Comparison of ENCODE assay signal across 8 cellular contexts in the genomic region with DNA sequence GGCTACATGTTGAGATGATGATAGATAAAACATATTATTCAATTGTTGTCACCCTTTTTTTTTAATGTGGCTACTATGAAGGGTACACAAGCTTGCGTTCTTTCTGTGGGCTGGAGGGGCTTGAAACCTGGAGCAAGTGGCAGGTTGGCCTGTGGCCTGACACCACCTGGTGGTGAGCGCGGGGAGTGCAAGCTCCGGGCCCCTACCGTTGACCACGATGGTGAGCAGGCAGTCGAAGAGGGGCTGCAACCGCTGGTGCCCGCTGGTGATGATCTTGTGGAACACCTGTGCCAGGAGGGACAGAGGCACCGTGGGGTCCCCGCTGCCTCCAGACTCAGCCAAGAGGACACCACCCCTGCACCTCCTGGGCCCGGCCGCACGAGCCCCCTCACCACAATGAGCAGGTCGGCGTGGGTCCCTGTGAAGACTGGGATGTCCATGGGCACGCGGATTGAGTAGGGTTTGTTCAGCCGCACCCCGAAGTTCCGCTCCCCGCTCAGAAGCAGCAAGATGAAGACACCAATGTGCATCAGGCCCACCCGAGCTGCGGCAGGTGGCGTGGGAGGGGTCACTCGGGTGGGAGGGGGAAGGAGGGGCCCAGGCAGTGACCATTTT. TPM values are rescaled to one million over a fixed set of nuclear protein-coding genes. Genes with fewer than 3 reads are reported as not detected.
DNase-seq lines count a peak whose midpoint lies in the region.

No MANE protein-coding gene starts in this region.

- DNase-seq in AG08395 (ENCODE audit: low spot score) (peak; percentile 80), GM19240 (ENCODE audit: insufficient read length, low spot score) (peak; percentile 82), NCI-H82 (lab: John Stamatoyannopoulos, UW) (peak; percentile 85), dermis blood vessel endothelial cell (peak; percentile 80), mesenchymal stem cell (peak; percentile 56), cortex of kidney (lab: John Stamatoyannopoulos, UW) (no peak)
- DNase-seq in activated CD4-positive, alpha-beta T cell treated with anti-CD3 and anti-CD28 coated beads, Interleukin-2, amount 50 U/mL, for 4 hours: peak; percentile 71 to 75
- DNase-seq in stimulated activated CD8-positive, alpha-beta memory T cell treated with anti-CD3 and anti-CD28 coated beads, Interleukin-4, amount 100 ng/mL, for 1 hour (ENCODE audit: low read depth in 2 of 2, low spot score in 1 of 2): peak; percentile 60 to 64

- H3K9me3 ChIP-seq in mesenchymal stem cell (ENCODE audit: control insufficient read depth, low read length): no peaks in the 10 kb centered on the region

- no peaks in the 10 kb centered on the region for H3K36me3 ChIP-seq in mesenchymal stem cell (ENCODE audit: control insufficient read depth in 1 of 2, insufficient read depth in 2 of 2, low read depth in 1 of 2, low read length in 2 of 2)

- no peak overlapping the region for H2BK15ac ChIP-seq in mesenchymal stem cell (ENCODE audit: low read depth, poor library complexity, severe bottlenecking)

- H2BK5ac ChIP-seq in mesenchymal stem cell (ENCODE audit: low read depth, low read length, poor library complexity, severe bottlenecking): no peak overlapping the region

- peaks cover 11% of the 10 kb centered on the region for H3K4me1 ChIP-seq in mesenchymal stem cell (ENCODE audit: control insufficient read depth, insufficient read depth, low read depth, low read length)

- H3K27me3 ChIP-seq in mesenchymal stem cell (ENCODE audit: control insufficient read depth in 1 of 2, insufficient read depth in 1 of 2, low read length in 2 of 2): peaks cover 12 to 62% of the 10 kb centered on the region in 2 experiments

- H3K18ac ChIP-seq in mesenchymal stem cell (ENCODE audit: low read depth in 1 of 2, low read length in 2 of 2): no peak overlapping the region

- no peak overlapping the region for H4K91ac ChIP-seq in mesenchymal stem cell (ENCODE audit: low read length)

- no peak overlapping the region for H2AFZ ChIP-seq in mesenchymal stem cell (ENCODE audit: low read depth, low read length)

- H3K79me1 ChIP-seq in mesenchymal stem cell (replicated peaks; ENCODE audit: low read length, poor library complexity, severe bottlenecking): no peaks in the 10 kb centered on the region

- no peak overlapping the region for H3K4me3 ChIP-seq in mesenchymal stem cell (ENCODE audit: insufficient read depth in 1 of 2, low read depth in 1 of 2, low read length in 2 of 2)

- no peak overlapping the region for H2BK120ac ChIP-seq in mesenchymal stem cell (ENCODE audit: low read depth, low read length)

- H3K4ac ChIP-seq in mesenchymal stem cell (ENCODE audit: low read depth in 1 of 2, low read length in 2 of 2): no peak overlapping the region

- H3K4me2 ChIP-seq in mesenchymal stem cell (ENCODE audit: low read length, poor library complexity, severe bottlenecking): no peak overlapping the region

- no peak overlapping the region for H3K23ac ChIP-seq in mesenchymal stem cell (ENCODE audit: low read length in 2 of 2)

- 45% methylated on average over 26 of the region's 26 CpGs for WGBS in mesenchymal stem cell

- H3K14ac ChIP-seq in mesenchymal stem cell (ENCODE audit: low read length in 2 of 2): no peak overlapping the region

- H3K27ac ChIP-seq in mesenchymal stem cell (ENCODE audit: low read length, poor library complexity, severe bottlenecking): no peak overlapping the region

- no peak overlapping the region for H4K8ac ChIP-seq in mesenchymal stem cell (ENCODE audit: low read length)

- no peak overlapping the region for H2BK12ac ChIP-seq in mesenchymal stem cell (ENCODE audit: low read length in 2 of 2)

- no peak overlapping the region for H2AK5ac ChIP-seq in mesenchymal stem cell (ENCODE audit: low read length, severe bottlenecking)

- H3K9ac ChIP-seq in mesenchymal stem cell (ENCODE audit: low read length): no peak overlapping the region

RNA-seq across cellular contexts. Expression of gene HID1, which starts 14.5 kb away (rescaled TPM):
- 53.8 and 65.1 TPM in 2 replicates for total RNA-seq in dermis blood vessel endothelial cell
- 1.4 TPM for polyA plus RNA-seq in mesenchymal stem cell (2013, experiment 1 of 2)
- polyA plus RNA-seq in mesenchymal stem cell (2013, experiment 2 of 2): 1.5 TPM

RNA-seq across cellular contexts. Expression of gene OTOP3, which starts 22.3 kb away (rescaled TPM):
- not detected in 2 replicates for total RNA-seq in dermis blood vessel endothelial cell
- not detected for polyA plus RNA-seq in mesenchymal stem cell (2013, experiment 1 of 2)
- not detected for polyA plus RNA-seq in mesenchymal stem cell (2013, experiment 2 of 2)

RNA-seq across cellular contexts. Expression of gene CDR2L, which starts 29.4 kb away (rescaled TPM):
- total RNA-seq in dermis blood vessel endothelial cell: 19.1 and 23.5 TPM in 2 replicates
- polyA plus RNA-seq in mesenchymal stem cell (2013, experiment 1 of 2): 30.2 TPM
- 29.7 TPM for polyA plus RNA-seq in mesenchymal stem cell (2013, experiment 2 of 2)

RNA-seq across cellular contexts. Expression of gene OTOP2, which starts 34.0 kb away (rescaled TPM):
- total RNA-seq in dermis blood vessel endothelial cell: not detected in 2 replicates
- polyA plus RNA-seq in mesenchymal stem cell (2013, experiment 1 of 2): not detected
- polyA plus RNA-seq in mesenchymal stem cell (2013, experiment 2 of 2): not detected

RNA-seq across cellular contexts. Expression of gene USH1G, which starts 35.0 kb away (rescaled TPM):
- not detected in 2 replicates for total RNA-seq in dermis blood vessel endothelial cell
- polyA plus RNA-seq in mesenchymal stem cell (2013, experiment 1 of 2): not detected
- not detected for polyA plus RNA-seq in mesenchymal stem cell (2013, experiment 2 of 2)
